ENCODE assay signal across 10 cellular contexts in the genomic region with DNA sequence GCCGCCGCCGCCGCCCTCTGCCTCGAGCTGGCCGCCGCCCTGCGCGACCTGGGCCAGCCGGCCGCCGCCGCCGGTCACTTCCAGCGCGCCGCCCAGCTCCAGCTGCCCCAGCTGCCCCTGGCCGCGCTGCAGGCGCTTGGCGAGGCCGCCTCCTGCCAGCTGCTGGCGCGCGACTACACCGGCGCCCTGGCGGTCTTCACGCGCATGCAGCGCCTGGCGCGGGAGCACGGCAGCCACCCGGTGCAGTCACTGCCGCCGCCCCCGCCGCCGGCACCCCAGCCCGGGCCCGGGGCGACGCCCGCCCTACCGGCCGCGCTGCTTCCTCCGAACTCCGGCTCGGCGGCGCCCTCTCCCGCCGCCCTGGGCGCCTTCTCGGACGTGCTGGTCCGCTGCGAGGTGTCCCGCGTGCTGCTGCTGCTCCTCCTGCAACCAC. TPM values are rescaled to one million over a fixed set of nuclear protein-coding genes. Genes with fewer than 3 reads are reported as not detected.
DNase-seq lines count a peak whose midpoint lies in the region; ATAC-seq lines count a peak whose summit lies in the region.
"Not testable (repeated sequence)": the region's sequence is repeated elsewhere in the genome, so short reads cannot be mapped to it uniquely, and the experiment has no call there.
"Had no signal": no experiment of that assay in that cellular context is flagged by ENCODE, and none has a peak within 500 bp of the region (broad histone marks: within the 10 kb centered on the region; RNA-seq: fewer than 3 reads in every experiment).

No MANE protein-coding gene starts in this region.

- H3K9me3 Mint-ChIP-seq in activated T-cell treated with anti-CD3 and anti-CD28 coated beads, Interleukin-2, amount 50 U/mL, for 4 hours, result not testable (repeated sequence)

- not testable (repeated sequence) for H3K36me3 Mint-ChIP-seq in activated T-cell treated with anti-CD3 and anti-CD28 coated beads, Interleukin-2, amount 50 U/mL, for 4 hours (ENCODE audit: insufficient read depth)

- H3K27me3 Mint-ChIP-seq in activated T-cell treated with anti-CD3 and anti-CD28 coated beads, Interleukin-2, amount 50 U/mL, for 4 hours (ENCODE audit: low read depth), result not testable (repeated sequence)

- ATAC-seq in GM18858 (IDR thresholded peaks at IDR 0.05; ENCODE audit: unreplicated experiment) (peak; percentile 32), GM19467 (IDR thresholded peaks at IDR 0.05; ENCODE audit: unreplicated experiment) (peak; percentile 39), HG02571 (IDR thresholded peaks at IDR 0.05; ENCODE audit: unreplicated experiment) (peak; percentile 42), HG03045 (IDR thresholded peaks at IDR 0.05; ENCODE audit: unreplicated experiment) (peak; percentile 51), HG03469 (IDR thresholded peaks at IDR 0.05; ENCODE audit: unreplicated experiment) (peak; percentile 37), left lobe of liver (peak; percentile 71)
- ATAC-seq in activated T-cell treated with anti-CD3 and anti-CD28 coated beads, Interleukin-2, amount 50 U/mL, for 4 hours, result peak; percentile 68
- peak; percentile 45 for ATAC-seq in stimulated activated naive CD8-positive, alpha-beta T cell treated with anti-CD3 and anti-CD28 coated beads, Interleukin-15, Interleukin-2, amounts not matched to agents 100 U/mL and 50 U/mL, for 24 hours

- not testable (repeated sequence) for H3K4me3 Mint-ChIP-seq in activated T-cell treated with anti-CD3 and anti-CD28 coated beads, Interleukin-2, amount 50 U/mL, for 4 hours

- H3K4me1 Mint-ChIP-seq in activated T-cell treated with anti-CD3 and anti-CD28 coated beads, Interleukin-2, amount 50 U/mL, for 4 hours (ENCODE audit: low read depth), result not testable (repeated sequence)

- not testable (repeated sequence) for DNase-seq in activated T-cell treated with anti-CD3 and anti-CD28 coated beads, Interleukin-2, amount 50 U/mL, for 4 hours; left lobe of liver (ENCODE audit: low spot score); stimulated activated naive CD8-positive, alpha-beta T cell treated with anti-CD3 and anti-CD28 coated beads, Interleukin-15, Interleukin-2, amounts not matched to agents 100 U/mL and 50 U/mL, for 24 hours

RNA-seq across cellular contexts. Expression of gene F8A1, which starts 0.7 kb away (rescaled TPM):
- total RNA-seq in activated T-cell treated with anti-CD3 and anti-CD28 coated beads, Interleukin-2, amount 50 U/mL, for 4 hours, result 10 to 100 TPM; 44.3 to 64.1 (median 54.8) TPM
- total RNA-seq in left lobe of liver, result 17.3 TPM

RNA-seq across cellular contexts. Expression of gene SMIM9, which starts 52.3 kb away (rescaled TPM):
- total RNA-seq in activated T-cell treated with anti-CD3 and anti-CD28 coated beads, Interleukin-2, amount 50 U/mL, for 4 hours, result not detected
- total RNA-seq in left lobe of liver, result not detected
- total RNA-seq: stomach, uterus had no signal
